In the genomic region with DNA sequence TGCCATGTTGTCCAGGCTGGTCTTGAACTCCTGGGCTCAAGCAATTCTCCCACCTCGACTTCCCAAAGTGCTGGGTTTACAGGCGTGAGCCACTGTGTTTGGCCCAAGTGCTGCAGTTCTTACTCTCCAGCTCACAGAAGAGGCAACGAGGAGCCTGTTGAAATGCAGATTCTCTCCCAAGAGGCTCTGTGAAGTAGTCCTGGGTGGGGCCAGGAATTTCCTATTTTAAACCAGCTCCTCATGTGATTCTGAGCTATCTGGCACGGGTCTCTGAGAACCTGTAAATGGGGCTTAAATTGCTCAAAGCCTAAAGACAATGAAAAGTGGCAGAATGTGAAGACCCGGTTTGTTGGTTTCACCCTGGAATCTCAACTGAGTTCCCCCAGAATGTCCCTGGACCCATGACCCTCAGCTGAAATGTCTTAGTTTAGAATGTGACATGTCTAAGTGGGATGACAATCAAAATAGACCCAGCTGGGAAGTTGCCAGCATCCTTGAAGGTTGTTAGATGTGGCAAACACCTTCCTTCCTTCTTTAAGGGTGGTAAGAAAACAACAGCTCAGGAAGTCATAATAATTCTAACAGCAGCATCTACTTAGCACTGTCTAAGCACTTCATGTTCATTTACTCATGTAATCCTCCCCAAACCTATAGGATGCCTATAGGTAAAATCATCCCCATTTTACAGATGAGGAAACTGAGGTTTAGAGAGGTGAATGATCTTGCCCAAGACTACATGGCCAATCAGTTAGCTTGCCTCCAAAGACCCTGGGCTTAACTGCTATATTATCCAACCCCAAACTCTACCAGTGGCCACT, we compare ENCODE assay signal across 1 cellular context.
TF ChIP-seq lines count a peak whose summit lies in the region.

No MANE protein-coding gene starts in this region.

TF ChIP-seq in K562, 482 proteins besides CTCF, POLR2A, EP300 and RAD21 (continued from another document and continues in another):
- TF ChIP-seq, protein P1, sequence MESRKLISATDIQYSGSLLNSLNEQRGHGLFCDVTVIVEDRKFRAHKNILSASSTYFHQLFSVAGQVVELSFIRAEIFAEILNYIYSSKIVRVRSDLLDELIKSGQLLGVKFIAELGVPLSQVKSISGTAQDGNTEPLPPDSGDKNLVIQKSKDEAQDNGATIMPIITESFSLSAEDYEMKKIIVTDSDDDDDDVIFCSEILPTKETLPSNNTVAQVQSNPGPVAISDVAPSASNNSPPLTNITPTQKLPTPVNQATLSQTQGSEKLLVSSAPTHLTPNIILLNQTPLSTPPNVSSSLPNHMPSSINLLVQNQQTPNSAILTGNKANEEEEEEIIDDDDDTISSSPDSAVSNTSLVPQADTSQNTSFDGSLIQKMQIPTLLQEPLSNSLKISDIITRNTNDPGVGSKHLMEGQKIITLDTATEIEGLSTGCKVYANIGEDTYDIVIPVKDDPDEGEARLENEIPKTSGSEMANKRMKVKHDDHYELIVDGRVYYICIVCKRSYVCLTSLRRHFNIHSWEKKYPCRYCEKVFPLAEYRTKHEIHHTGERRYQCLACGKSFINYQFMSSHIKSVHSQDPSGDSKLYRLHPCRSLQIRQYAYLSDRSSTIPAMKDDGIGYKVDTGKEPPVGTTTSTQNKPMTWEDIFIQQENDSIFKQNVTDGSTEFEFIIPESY (CRISPR knock-in tag; IDR thresholded peaks at IDR 0.05) = no peak
- TF ChIP-seq ZNF444 (CRISPR knock-in tag; IDR thresholded peaks at IDR 0.05) (no peak), CHD4 (IDR thresholded peaks at IDR 0.05; ENCODE audit: insufficient read depth, insufficient replicate concordance, low read depth, low read length, poor library complexity, severe bottlenecking) (peak; percentile 88), IRF9 (tag; IDR thresholded peaks at IDR 0.05) (no peak), HDAC2 (IDR thresholded peaks at IDR 0.05) (peak; percentile 80; the same call in 1 of the 2 replicates), DMBX1 (CRISPR knock-in tag; IDR thresholded peaks at IDR 0.05; ENCODE audit: borderline replicate concordance) (no peak), RAD51 (IDR thresholded peaks at IDR 0.05; ENCODE audit: borderline replicate concordance, low read depth) (no peak), KLF1 (tag; IDR thresholded peaks at IDR 0.05) (no peak), RBM17 (IDR thresholded peaks at IDR 0.05; ENCODE audit: borderline replicate concordance, low read depth, low read length) (no peak), ARID2 (IDR thresholded peaks at IDR 0.05) (no peak), BRCA1 (IDR thresholded peaks at IDR 0.05) (no peak), BRCA1 (CRISPR knock-in tag; IDR thresholded peaks at IDR 0.05) (no peak), ZNF57 (CRISPR knock-in tag; IDR thresholded peaks at IDR 0.05) (no peak), ZNF3 (CRISPR knock-in tag; IDR thresholded peaks at IDR 0.05) (no peak), ZFP36 (IDR thresholded peaks at IDR 0.05; ENCODE audit: low read depth, low read length, partially characterized antibody) (no peak), ZNF707 (CRISPR knock-in tag; conservative IDR thresholded peaks at IDR 0.05) (no peak), POLR2H (tag; IDR thresholded peaks at IDR 0.05; ENCODE audit: low read depth) (no peak), RFX1 (IDR thresholded peaks at IDR 0.05) (no peak), ZNF79 (CRISPR knock-in tag; IDR thresholded peaks at IDR 0.05; ENCODE audit: low read depth) (no peak), RFX7 (CRISPR knock-in tag; IDR thresholded peaks at IDR 0.05) (no peak), STAT5B (CRISPR knock-in tag; IDR thresholded peaks at IDR 0.05) (no peak), CEBPB (tag; IDR thresholded peaks at IDR 0.05) (no peak), THRAP3 (IDR thresholded peaks at IDR 0.05; ENCODE audit: borderline replicate concordance) (no peak), FIP1L1 (IDR thresholded peaks at IDR 0.05; ENCODE audit: low read depth, low read length, poor library complexity, severe bottlenecking) (no peak), GTF2A2 (tag; IDR thresholded peaks at IDR 0.05) (no peak), TCFL5 (CRISPR knock-in tag; conservative IDR thresholded peaks at IDR 0.05) (no peak), BACH1 (tag; IDR thresholded peaks at IDR 0.05) (no peak), SIN3B (IDR thresholded peaks at IDR 0.05; ENCODE audit: low read depth) (no peak), SMAD1 (IDR thresholded peaks at IDR 0.05; ENCODE audit: low read depth, low read length, partially characterized antibody) (no peak), SIRT6 (IDR thresholded peaks at IDR 0.05; ENCODE audit: low read depth, low read length) (no peak), MITF (IDR thresholded peaks at IDR 0.05) (no peak), ZNF561 (CRISPR knock-in tag; conservative IDR thresholded peaks at IDR 0.05) (no peak), UBTF (IDR thresholded peaks at IDR 0.05; ENCODE audit: borderline replicate concordance in 1 of 2, low read depth in 2 of 2, low read length in 2 of 2) (no peak), TEAD2 (tag; IDR thresholded peaks at IDR 0.05) (no peak), SMARCA5 (IDR thresholded peaks at IDR 0.05) (peak; percentile 80), RUNX1 (IDR thresholded peaks at IDR 0.05; ENCODE audit: low read depth) (no peak), JUN (IDR thresholded peaks at IDR 0.05; ENCODE audit: borderline replicate concordance, low read depth, low read length) (no peak), JUN (CRISPR knock-in tag; IDR thresholded peaks at IDR 0.05; ENCODE audit: borderline replicate concordance) (no peak), SFPQ (IDR thresholded peaks at IDR 0.05; ENCODE audit: low read depth, low read length) (no peak), MAFF (IDR thresholded peaks at IDR 0.05; ENCODE audit: low read length) (no peak), ADNP (tag; IDR thresholded peaks at IDR 0.05) (peak; percentile 90), SREBF1 (IDR thresholded peaks at IDR 0.05; ENCODE audit: borderline replicate concordance, low read depth, low read length) (no peak), DPF2 (IDR thresholded peaks at IDR 0.05) (no peak), POLR3G (IDR thresholded peaks at IDR 0.05; ENCODE audit: extremely low read depth, insufficient read length, insufficient replicate concordance) (no peak), ZNF75A (CRISPR knock-in tag; IDR thresholded peaks at IDR 0.05) (no peak)
- TF ChIP-seq, protein P2, sequence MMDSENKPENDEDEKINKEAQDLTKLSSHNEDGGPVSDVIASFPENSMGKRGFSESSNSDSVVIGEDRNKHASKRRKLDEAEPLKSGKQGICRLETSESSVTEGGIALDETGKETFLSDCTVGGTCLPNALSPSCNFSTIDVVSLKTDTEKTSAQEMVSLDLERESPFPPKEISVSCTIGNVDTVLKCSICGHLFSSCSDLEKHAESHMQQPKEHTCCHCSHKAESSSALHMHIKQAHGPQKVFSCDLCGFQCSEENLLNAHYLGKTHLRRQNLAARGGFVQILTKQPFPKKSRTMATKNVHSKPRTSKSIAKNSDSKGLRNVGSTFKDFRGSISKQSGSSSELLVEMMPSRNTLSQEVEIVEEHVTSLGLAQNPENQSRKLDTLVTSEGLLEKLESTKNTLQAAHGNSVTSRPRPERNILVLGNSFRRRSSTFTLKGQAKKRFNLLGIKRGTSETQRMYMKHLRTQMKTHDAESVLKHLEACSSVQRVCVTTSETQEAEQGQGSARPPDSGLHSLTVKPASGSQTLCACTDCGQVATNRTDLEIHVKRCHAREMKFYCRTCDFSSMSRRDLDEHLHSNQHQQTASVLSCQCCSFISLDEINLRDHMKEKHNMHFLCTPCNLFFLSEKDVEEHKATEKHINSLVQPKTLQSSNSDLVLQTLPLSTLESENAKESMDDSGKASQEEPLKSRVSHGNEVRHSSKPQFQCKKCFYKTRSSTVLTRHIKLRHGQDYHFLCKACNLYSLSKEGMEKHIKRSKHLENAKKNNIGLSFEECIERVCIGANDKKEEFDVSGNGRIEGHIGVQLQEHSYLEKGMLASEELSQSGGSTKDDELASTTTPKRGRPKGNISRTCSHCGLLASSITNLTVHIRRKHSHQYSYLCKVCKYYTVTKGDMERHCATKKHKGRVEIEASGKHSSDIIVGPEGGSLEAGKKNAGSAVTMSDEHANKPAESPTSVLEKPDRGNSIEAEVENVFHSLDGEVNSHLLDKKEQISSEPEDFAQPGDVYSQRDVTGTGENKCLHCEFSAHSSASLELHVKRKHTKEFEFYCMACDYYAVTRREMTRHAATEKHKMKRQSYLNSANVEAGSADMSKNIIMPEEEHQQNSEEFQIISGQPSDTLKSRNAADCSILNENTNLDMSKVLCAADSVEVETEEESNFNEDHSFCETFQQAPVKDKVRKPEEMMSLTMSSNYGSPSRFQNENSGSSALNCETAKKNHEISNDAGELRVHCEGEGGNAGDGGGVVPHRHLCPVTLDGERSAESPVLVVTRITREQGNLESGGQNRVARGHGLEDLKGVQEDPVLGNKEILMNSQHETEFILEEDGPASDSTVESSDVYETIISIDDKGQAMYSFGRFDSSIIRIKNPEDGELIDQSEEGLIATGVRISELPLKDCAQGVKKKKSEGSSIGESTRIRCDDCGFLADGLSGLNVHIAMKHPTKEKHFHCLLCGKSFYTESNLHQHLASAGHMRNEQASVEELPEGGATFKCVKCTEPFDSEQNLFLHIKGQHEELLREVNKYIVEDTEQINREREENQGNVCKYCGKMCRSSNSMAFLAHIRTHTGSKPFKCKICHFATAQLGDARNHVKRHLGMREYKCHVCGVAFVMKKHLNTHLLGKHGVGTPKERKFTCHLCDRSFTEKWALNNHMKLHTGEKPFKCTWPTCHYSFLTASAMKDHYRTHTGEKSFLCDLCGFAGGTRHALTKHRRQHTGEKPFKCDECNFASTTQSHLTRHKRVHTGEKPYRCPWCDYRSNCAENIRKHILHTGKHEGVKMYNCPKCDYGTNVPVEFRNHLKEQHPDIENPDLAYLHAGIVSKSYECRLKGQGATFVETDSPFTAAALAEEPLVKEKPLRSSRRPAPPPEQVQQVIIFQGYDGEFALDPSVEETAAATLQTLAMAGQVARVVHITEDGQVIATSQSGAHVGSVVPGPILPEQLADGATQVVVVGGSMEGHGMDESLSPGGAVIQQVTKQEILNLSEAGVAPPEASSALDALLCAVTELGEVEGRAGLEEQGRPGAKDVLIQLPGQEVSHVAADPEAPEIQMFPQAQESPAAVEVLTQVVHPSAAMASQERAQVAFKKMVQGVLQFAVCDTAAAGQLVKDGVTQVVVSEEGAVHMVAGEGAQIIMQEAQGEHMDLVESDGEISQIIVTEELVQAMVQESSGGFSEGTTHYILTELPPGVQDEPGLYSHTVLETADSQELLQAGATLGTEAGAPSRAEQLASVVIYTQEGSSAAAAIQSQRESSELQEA (IDR thresholded peaks at IDR 0.05; ENCODE audit: low read depth) = no peak
- TF ChIP-seq, protein P3, sequence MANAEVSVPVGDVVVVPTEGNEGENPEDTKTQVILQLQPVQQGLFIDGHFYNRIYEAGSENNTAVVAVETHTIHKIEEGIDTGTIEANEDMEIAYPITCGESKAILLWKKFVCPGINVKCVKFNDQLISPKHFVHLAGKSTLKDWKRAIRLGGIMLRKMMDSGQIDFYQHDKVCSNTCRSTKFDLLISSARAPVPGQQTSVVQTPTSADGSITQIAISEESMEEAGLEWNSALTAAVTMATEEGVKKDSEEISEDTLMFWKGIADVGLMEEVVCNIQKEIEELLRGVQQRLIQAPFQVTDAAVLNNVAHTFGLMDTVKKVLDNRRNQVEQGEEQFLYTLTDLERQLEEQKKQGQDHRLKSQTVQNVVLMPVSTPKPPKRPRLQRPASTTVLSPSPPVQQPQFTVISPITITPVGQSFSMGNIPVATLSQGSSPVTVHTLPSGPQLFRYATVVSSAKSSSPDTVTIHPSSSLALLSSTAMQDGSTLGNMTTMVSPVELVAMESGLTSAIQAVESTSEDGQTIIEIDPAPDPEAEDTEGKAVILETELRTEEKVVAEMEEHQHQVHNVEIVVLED (CRISPR knock-in tag; IDR thresholded peaks at IDR 0.05) = no peak
